In genomic region chr18:11607897-11608296, GRCh38 we compare ENCODE assay signal across 32 cellular contexts. TPM values are rescaled to one million over a fixed set of nuclear protein-coding genes. Genes with fewer than 3 reads are reported as not detected.
A peak's percentile ranks its signal among the peaks of the same experiment; 100 is the strongest.
DNase-seq lines count a peak whose midpoint lies in the region; ATAC-seq and TF ChIP-seq lines count a peak whose summit lies in the region.
"Had no signal": no experiment of that assay in that cellular context is flagged by ENCODE, and none has a peak within 500 bp of the region (broad histone marks: within the 10 kb centered on the region; RNA-seq: fewer than 3 reads in every experiment).

No MANE protein-coding gene starts in this region.

- no peak for ATAC-seq in effector memory CD8-positive, alpha-beta T cell (replicated peaks)
- ATAC-seq: activated naive CD8-positive, alpha-beta T cell treated with anti-CD3 and anti-CD28 coated beads, Interleukin-2, amount 50 U/mL, for 24 hours; activated T-cell treated with anti-CD3 and anti-CD28 coated beads, Interleukin-2, amount 50 U/mL, for 72 hours; left lung; stimulated activated naive B cell treated with anti-CD40 and anti-IgM and Interleukin-4, amounts not matched to agents 10 μg/mL and 1 μg/mL and 100 μg/mL, for 72 hours had no signal

- H3K36me3 Mint-ChIP-seq in chondrocyte (ENCODE audit: low read depth): no peaks in the 10 kb centered on the region
- H3K36me3 Mint-ChIP-seq in effector memory CD8-positive, alpha-beta T cell (ENCODE audit: insufficient read depth): no peaks in the 10 kb centered on the region
- H3K36me3 Mint-ChIP-seq: stimulated activated naive B cell treated with anti-CD40 and anti-IgM and Interleukin-4, amounts not matched to agents 10 μg/mL and 1 μg/mL and 100 μg/mL, for 72 hours had no signal

- H3K4me1 ChIP-seq in thyroid gland: peaks cover 11 to 14% of the 10 kb centered on the region in 2 donors
- no peaks in the 10 kb centered on the region for H3K4me1 ChIP-seq in prostate gland (replicated peaks)
- H3K4me1 ChIP-seq: left lung, upper lobe of left lung had no signal

- TF ChIP-seq CTCF in chondrocyte (IDR thresholded peaks at IDR 0.05) (no peak), thyroid gland (IDR thresholded peaks at IDR 0.05) (no peak), prostate gland (IDR thresholded peaks at IDR 0.05) (no peak)

- no peaks in the 10 kb centered on the region for H3K36me3 ChIP-seq in thyroid gland
- no peaks in the 10 kb centered on the region for H3K36me3 ChIP-seq in prostate gland
- H3K36me3 ChIP-seq: left lung, neutrophil, upper lobe of left lung had no signal

- peaks cover 9% of the 10 kb centered on the region for H3K4me1 Mint-ChIP-seq in chondrocyte (ENCODE audit: low read depth)
- no peaks in the 10 kb centered on the region for H3K4me1 Mint-ChIP-seq in effector memory CD8-positive, alpha-beta T cell (ENCODE audit: low read depth in 2 of 2)
- H3K4me1 Mint-ChIP-seq: activated naive CD8-positive, alpha-beta T cell treated with anti-CD3 and anti-CD28 coated beads, Interleukin-2, amount 50 U/mL, for 24 hours; stimulated activated naive B cell treated with anti-CD40 and anti-IgM and Interleukin-4, amounts not matched to agents 10 μg/mL and 1 μg/mL and 100 μg/mL, for 72 hours had no signal

- DNase-seq in DMS 273 (lab: John Stamatoyannopoulos, UW; ENCODE audit: unreplicated experiment): peak; percentile 20
- DNase-seq in DMS 273 treated with DMSO at 0.1 percent for 48 hours (lab: John Stamatoyannopoulos, UW): no peak
- DNase-seq in chondrocyte (ENCODE audit: low spot score): no peak
- peak; percentile 26 for DNase-seq in medulla oblongata (ENCODE audit: extremely low spot score)
- peak; percentile 19 to 36 for DNase-seq in thyroid gland
- no peak for DNase-seq in NCI-H146 treated with DMSO at 0.1 percent for 48 hours (lab: John Stamatoyannopoulos, UW; ENCODE audit: unreplicated experiment)
- DNase-seq in effector memory CD8-positive, alpha-beta T cell: no peak
- DNase-seq in prostate gland (ENCODE audit: low spot score): no peak
- DNase-seq: activated CD4-positive, alpha-beta T cell treated with anti-CD3 and anti-CD28 coated beads, Interleukin-2, amount 50 U/mL, for 48 hours; activated naive CD4-positive, alpha-beta T cell; activated naive CD8-positive, alpha-beta T cell treated with anti-CD3 and anti-CD28 coated beads, Interleukin-2, amount 50 U/mL, for 24 hours; activated T-cell treated with anti-CD3 and anti-CD28 coated beads, Interleukin-2, amount 50 U/mL, for 72 hours; KBM-7; left lung; mesenchymal stem cell; NCI-H1105; NCI-H2029; NCI-H526; NK-92 treated with Interleukin-12 subunit alpha and Interleukin-12 subunit beta, amount 100 ng/mL, for 24 hours; PC-9; SHP77; stimulated activated naive B cell treated with anti-CD40 and anti-IgM and Interleukin-4, amounts not matched to agents 10 μg/mL and 1 μg/mL and 100 μg/mL, for 72 hours; T-helper 2 cell had no signal

- no peaks in the 10 kb centered on the region for H3K9me3 ChIP-seq in thyroid gland
- no peaks in the 10 kb centered on the region for H3K9me3 ChIP-seq in prostate gland
- H3K9me3 ChIP-seq: neutrophil, upper lobe of left lung had no signal

- H3K27ac Mint-ChIP-seq in chondrocyte (ENCODE audit: unreplicated experiment): peak overlapping the region; percentile 30
- H3K27ac Mint-ChIP-seq in effector memory CD8-positive, alpha-beta T cell: no peak overlapping the region
- H3K27ac Mint-ChIP-seq: activated naive CD8-positive, alpha-beta T cell treated with anti-CD3 and anti-CD28 coated beads, Interleukin-2, amount 50 U/mL, for 24 hours; activated T-cell treated with anti-CD3 and anti-CD28 coated beads, Interleukin-2, amount 50 U/mL, for 72 hours; stimulated activated naive B cell treated with anti-CD40 and anti-IgM and Interleukin-4, amounts not matched to agents 10 μg/mL and 1 μg/mL and 100 μg/mL, for 72 hours had no signal

- H3K27me3 Mint-ChIP-seq in chondrocyte (ENCODE audit: low read depth): peaks cover 12% of the 10 kb centered on the region
- H3K27me3 Mint-ChIP-seq in effector memory CD8-positive, alpha-beta T cell: peaks cover 9 to 12% of the 10 kb centered on the region in 2 donors

- intact Hi-C loops in thyroid gland (cut with DNase I): no loop called here
- intact Hi-C loops in prostate gland (cut with DNase I): no loop called here

- no peaks in the 10 kb centered on the region for H3K9me3 Mint-ChIP-seq in chondrocyte (ENCODE audit: low read depth)
- no peaks in the 10 kb centered on the region for H3K9me3 Mint-ChIP-seq in effector memory CD8-positive, alpha-beta T cell
- H3K9me3 Mint-ChIP-seq: activated T-cell treated with anti-CD3 and anti-CD28 coated beads, Interleukin-2, amount 50 U/mL, for 72 hours had no signal

- H3K27me3 ChIP-seq in thyroid gland (no peaks in the 10 kb centered on the region), prostate gland (replicated peaks; ENCODE audit: insufficient read depth) (no peaks in the 10 kb centered on the region)
- H3K27me3 ChIP-seq: upper lobe of left lung had no signal

- no peak overlapping the region for H3K4me3 ChIP-seq in thyroid gland (replicated peaks in 1 of 3)
- no peak overlapping the region for H3K4me3 ChIP-seq in prostate gland
- H3K4me3 ChIP-seq: left lung, PC-9, skin epidermis, upper lobe of left lung had no signal

- WGBS in thyroid gland, 2 donors: 12 to 20% methylated on average over 2 of the region's 2 CpGs
- WGBS in prostate gland: 24% methylated on average over 2 of the region's 2 CpGs

- TF ChIP-seq POLR2A in thyroid gland (IDR thresholded peaks at IDR 0.05): no peak
- TF ChIP-seq POLR2A in prostate gland (IDR thresholded peaks at IDR 0.05): no peak

- H3K27ac ChIP-seq in thyroid gland (peak overlapping the region; percentile 43 to 74 (median 61)), prostate gland (no peak overlapping the region)
- H3K27ac ChIP-seq: 22Rv1, left lung, neutrophil, PC-9, skin epidermis, upper lobe of left lung had no signal

- H3K4me3 Mint-ChIP-seq in chondrocyte (ENCODE audit: unreplicated experiment): no peak overlapping the region
- no peak overlapping the region for H3K4me3 Mint-ChIP-seq in effector memory CD8-positive, alpha-beta T cell
- H3K4me3 Mint-ChIP-seq: activated naive CD8-positive, alpha-beta T cell treated with anti-CD3 and anti-CD28 coated beads, Interleukin-2, amount 50 U/mL, for 24 hours; activated T-cell treated with anti-CD3 and anti-CD28 coated beads, Interleukin-2, amount 50 U/mL, for 72 hours; stimulated activated naive B cell treated with anti-CD40 and anti-IgM and Interleukin-4, amounts not matched to agents 10 μg/mL and 1 μg/mL and 100 μg/mL, for 72 hours had no signal

RNA-seq across cellular contexts. Expression of gene SLC35G4, which starts 1.5 kb away (rescaled TPM):
- total RNA-seq in chondrocyte (not detected in 3 replicates), thyroid gland (not detected), prostate gland (not detected)
- total RNA-seq: activated T-cell treated with anti-CD3 and anti-CD28 coated beads, Interleukin-2, amount 50 U/mL, for 72 hours; cerebellum; Daoy; HT-29; left lung; M059J; PC-9; progenitor cell of endocrine pancreas; upper lobe of left lung had no signal

Comparison
In these comparisons a context has a peak if more than half of its experiments do, and no peak if none do; other contexts are left out.
1. DNase-seq: peak in DMS 273 (single experiment), medulla oblongata (single experiment) and thyroid gland (2 of 2); none in DMS 273 treated with DMSO at 0.1 percent for 48 hours (single experiment), chondrocyte (single experiment), NCI-H146 treated with DMSO at 0.1 percent for 48 hours (single experiment), effector memory CD8-positive, alpha-beta T cell (0 of 3) and prostate gland (single experiment).
2. H3K27ac ChIP-seq: peak in thyroid gland (3 of 3); none in prostate gland (0 of 2).